In the genomic region with DNA sequence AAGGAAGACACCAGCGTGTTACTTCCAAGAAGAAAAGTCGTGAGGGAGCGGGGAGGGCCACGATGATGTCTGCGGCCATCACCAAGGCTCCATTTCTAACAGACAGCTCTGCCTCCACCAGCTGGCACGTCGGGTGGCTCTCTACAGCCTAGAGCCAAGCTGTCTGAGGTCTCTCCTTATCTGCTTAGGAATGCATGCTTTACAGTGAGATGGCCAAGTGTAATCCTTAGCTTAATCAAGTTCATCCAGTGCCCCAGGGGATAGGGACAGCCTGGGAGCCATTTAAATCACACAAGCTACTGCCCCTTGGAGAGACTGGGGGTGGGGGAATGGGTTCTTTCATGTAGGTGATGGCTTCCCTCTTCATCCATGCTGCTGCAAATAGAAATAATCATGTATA, we compare ENCODE assay signal across 28 cellular contexts.
DNase-seq lines count a peak whose midpoint lies in the region; ATAC-seq and TF ChIP-seq lines count a peak whose summit lies in the region.
"Had no signal": no experiment of that assay in that cellular context is flagged by ENCODE, and none has a peak within 500 bp of the region (broad histone marks: within the 10 kb centered on the region; RNA-seq: fewer than 3 reads in every experiment).

No MANE protein-coding gene starts in this region.

- no peak for TF ChIP-seq CTCF in smooth muscle cell (IDR thresholded peaks at IDR 0.05; ENCODE audit: borderline replicate concordance, insufficient read depth, poor library complexity, severe bottlenecking)

- no peaks in the 10 kb centered on the region for H3K27me3 ChIP-seq in smooth muscle cell (ENCODE audit: low read depth)
- H3K27me3 ChIP-seq: pancreas, right atrium auricular region, testis had no signal

- H3K9ac ChIP-seq in smooth muscle cell (ENCODE audit: low read depth) = peak overlapping the region; percentile 26
- H3K9ac ChIP-seq: GM23248 had no signal

- H3K4me3 ChIP-seq in smooth muscle cell = no peak overlapping the region
- H3K4me3 ChIP-seq: GM23248, left ventricle myocardium inferior, pancreas, right atrium auricular region, testis had no signal

- WGBS in smooth muscle cell (ENCODE audit: low lambda C conversion rate) = 34% methylated on average over 7 of the region's 7 CpGs

- H3K36me3 ChIP-seq in smooth muscle cell (ENCODE audit: low read depth) = no peaks in the 10 kb centered on the region
- H3K36me3 ChIP-seq: left ventricle myocardium inferior, pancreas, right atrium auricular region had no signal

- H3K9me3 ChIP-seq in smooth muscle cell (replicated peaks; ENCODE audit: low read depth) = no peaks in the 10 kb centered on the region
- H3K9me3 ChIP-seq: left ventricle myocardium inferior, pancreas, right atrium auricular region, testis had no signal

- ATAC-seq in HG03378 (IDR thresholded peaks at IDR 0.05; ENCODE audit: unreplicated experiment) = no peak
- ATAC-seq: natural killer cell treated with Interleukin-12 subunit alpha and Interleukin-12 subunit beta and Interleukin-15 and Interleukin-18, amount 100 ng/mL, for 72 hours; pancreas had no signal

- H2AFZ ChIP-seq in smooth muscle cell (ENCODE audit: low read depth) = no peak overlapping the region
- H2AFZ ChIP-seq: GM23248 had no signal

- H3K4me1 ChIP-seq in smooth muscle cell (ENCODE audit: low read depth) = no peaks in the 10 kb centered on the region
- H3K4me1 ChIP-seq: left ventricle myocardium inferior, right atrium auricular region, testis had no signal

- peak overlapping the region; percentile 65 for H3K27ac ChIP-seq in smooth muscle cell (ENCODE audit: low read depth)
- H3K27ac ChIP-seq: GM23248, left ventricle myocardium inferior, pancreas, right atrium auricular region, testis had no signal

- DNase-seq in ELF-1 (ENCODE audit: low read depth, low spot score) (peak; percentile 42), NCI-H524 (lab: John Stamatoyannopoulos, UW) (peak; percentile 95 to 97), ecto neural progenitor cell (ENCODE audit: low spot score) (peak; percentile 22), smooth muscle cell (lab: John Stamatoyannopoulos, UW; ENCODE audit: unreplicated experiment) (no peak), HUDEP-2 (lab: John Stamatoyannopoulos, UW; ENCODE audit: unreplicated experiment in 76 of 76) (no peak), globus pallidus (ENCODE audit: low spot score) (no peak)
- DNase-seq: activated CD4-positive, alpha-beta memory T cell treated with anti-CD3 and anti-CD28 coated beads, Interleukin-2, amount 10 ng/mL, durations not matched to agents 7 days and 5 days; activated CD4-positive, CD25-positive, alpha-beta regulatory T cell; activated gamma-delta T cell treated with Interleukin-2 at 50 U/mL for 16 hours; activated T-cell treated with anti-CD3 and anti-CD28 coated beads for 4 hours; AML-193; CD8-positive, alpha-beta memory T cell; effector CD8-positive, alpha-beta T cell; GM23248; hippocampal formation; KG1; left ventricle myocardium inferior; NCI-H146; NCI-H510A treated with DMSO at 0.1 percent for 48 hours; pancreas; stimulated activated CD4-positive, alpha-beta T cell treated with anti-CD3 and anti-CD28 coated beads, Interleukin-12 subunit alpha, Interleukin-12 subunit beta, amount 100 ng/mL, for 4 hours; stimulated activated CD4-positive, alpha-beta T cell treated with anti-CD3 and anti-CD28 coated beads, Interleukin-4, amount 100 ng/mL, for 4 hours; stimulated activated naive CD4-positive, alpha-beta T cell treated with Interleukin-2 at 50 U/mL for 16 hours; T-helper 9 cell; testis had no signal

- H4K20me1 ChIP-seq in smooth muscle cell (ENCODE audit: low read depth) = no peaks in the 10 kb centered on the region

- peaks cover 13% of the 10 kb centered on the region for H3F3A ChIP-seq in smooth muscle cell (ENCODE audit: low read depth)

- peak overlapping the region; percentile 65 for H3K4me2 ChIP-seq in smooth muscle cell

- no peaks in the 10 kb centered on the region for H3K79me2 ChIP-seq in smooth muscle cell (ENCODE audit: low read depth)

Comparison
In these comparisons a context has a peak if more than half of its experiments do, and no peak if none do; other contexts are left out.
1. DNase-seq: peak in ELF-1 (single experiment), NCI-H524 (2 of 2) and ecto neural progenitor cell (single experiment); none in smooth muscle cell (single experiment), HUDEP-2 (0 of 76) and globus pallidus (single experiment).